11 cellular contexts compared by ENCODE assay signal in the genomic region with DNA sequence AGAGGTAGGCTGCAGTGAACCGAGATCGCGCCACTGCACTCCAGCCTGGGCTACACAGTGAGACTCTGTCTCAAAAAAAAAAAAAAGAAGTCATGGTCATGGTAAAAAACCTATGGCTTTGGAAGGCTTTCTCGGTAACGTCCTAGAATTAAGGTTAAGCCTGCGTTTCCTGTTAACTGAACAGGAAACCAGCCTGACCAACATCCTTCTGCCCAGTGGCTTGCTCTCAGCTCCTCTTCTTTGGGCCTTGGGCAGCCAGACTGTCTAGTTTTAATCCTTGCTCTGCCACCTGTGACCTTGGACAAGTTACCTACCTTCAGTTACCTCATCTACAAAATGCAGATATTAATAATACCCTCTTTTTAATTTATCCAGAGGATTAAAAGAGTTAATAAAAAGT. TPM values are rescaled to one million over a fixed set of nuclear protein-coding genes. Genes with fewer than 3 reads are reported as not detected.
DNase-seq lines count a peak whose midpoint lies in the region; ATAC-seq and TF ChIP-seq lines count a peak whose summit lies in the region.
"Not testable (repeated sequence)": the region's sequence is repeated elsewhere in the genome, so short reads cannot be mapped to it uniquely, and the experiment has no call there.
"Had no signal": no experiment of that assay in that cellular context is flagged by ENCODE, and none has a peak within 500 bp of the region (broad histone marks: within the 10 kb centered on the region; RNA-seq: fewer than 3 reads in every experiment).

No MANE protein-coding gene starts in this region.

- H3K4me3 ChIP-seq in HL-60 (replicated peaks; ENCODE audit: insufficient read depth, low read length) (peak overlapping the region; percentile 23; the same call in 1 of the 2 replicates), Loucy (ENCODE audit: low read length, poor library complexity, severe bottlenecking) (peak overlapping the region; percentile 63)
- H3K4me3 ChIP-seq in thyroid gland (replicated peaks in 1 of 3) = not testable (repeated sequence)

- H3K79me2 ChIP-seq in Loucy (ENCODE audit: insufficient read depth, low read length) = not testable (repeated sequence)

- not testable (repeated sequence) for H3K4me1 ChIP-seq in Loucy (ENCODE audit: insufficient read depth, low read length, poor library complexity, severe bottlenecking); thyroid gland

- not testable (repeated sequence) for H3K27me3 Mint-ChIP-seq in WTC11 (ENCODE audit: low read depth); natural killer cell (ENCODE audit: low read depth in 2 of 2)

- H4K20me1 ChIP-seq in Loucy (ENCODE audit: insufficient read depth, low read length, poor library complexity, severe bottlenecking) = not testable (repeated sequence)

- H3F3A ChIP-seq in Loucy (ENCODE audit: low read depth) = not testable (repeated sequence)

- not testable (repeated sequence) for H3K27ac ChIP-seq in HL-60 (replicated peaks)
- peak overlapping the region; percentile 24 to 79 (median 59) for H3K27ac ChIP-seq in thyroid gland

- not testable (repeated sequence) for H3K36me3 ChIP-seq in Loucy (ENCODE audit: insufficient read depth, low read length); thyroid gland

- CTCF ChIA-PET in WTC11 (lab: Charles Lee) = not testable (repeated sequence)

- H3K36me3 Mint-ChIP-seq in WTC11, natural killer cell: not testable (repeated sequence)

- not testable (repeated sequence) for ATAC-seq in WTC11, left ventricle myocardium superior, natural killer cell

- not testable (repeated sequence) for H3K27ac Mint-ChIP-seq in WTC11, natural killer cell

- 42 to 57% methylated on average over 6 of the region's 6 CpGs for WGBS in thyroid gland, 2 donors

- not testable (repeated sequence) for TF ChIP-seq POLR2A in thyroid gland (IDR thresholded peaks at IDR 0.05)

- H3K27me3 ChIP-seq in HL-60 (ENCODE audit: insufficient read depth, poor library complexity, severe bottlenecking); Loucy (ENCODE audit: insufficient read depth, low read length, poor library complexity, severe bottlenecking); thyroid gland: not testable (repeated sequence)

- not testable (repeated sequence) for H3K4me1 Mint-ChIP-seq in WTC11, natural killer cell

- DNase-seq in HL-60 (ENCODE audit: low read depth in 1 of 2, low spot score in 1 of 2) (peak in 1 of 2 experiments; percentile 67), WTC11 (ENCODE audit: low spot score) (peak; percentile 2), left ventricle myocardium superior (peak; percentile 9), thyroid gland (peak in 1 of 2 donors; percentile 6)
- not testable (repeated sequence) for DNase-seq in natural killer cell

- H2AFZ ChIP-seq in Loucy (ENCODE audit: low read length) = not testable (repeated sequence)

- POLR2A ChIA-PET in WTC11 (lab: Charles Lee) = not testable (repeated sequence)

- H3K4me3 Mint-ChIP-seq in WTC11 = not testable (repeated sequence)
- peak overlapping the region; percentile 28 for H3K4me3 Mint-ChIP-seq in natural killer cell

- H3K9me2 ChIP-seq in Loucy (replicated peaks; ENCODE audit: low read depth, low read length) = not testable (repeated sequence)

- not testable (repeated sequence) for H3K4me2 ChIP-seq in Loucy (ENCODE audit: low read depth, low read length, poor library complexity, severe bottlenecking)

- peak overlapping the region; percentile 67 for H3K9ac ChIP-seq in Loucy (ENCODE audit: low read depth, low read length, poor library complexity, severe bottlenecking)

- H3K9me3 Mint-ChIP-seq in WTC11, natural killer cell: not testable (repeated sequence)

- not testable (repeated sequence) for TF ChIP-seq CTCF in HL-60 (IDR thresholded peaks at IDR 0.05; ENCODE audit: insufficient read depth, low read length); Loucy (conservative IDR thresholded peaks at IDR 0.05; ENCODE audit: low read length); WTC11 (IDR thresholded peaks at IDR 0.05); natural killer cell (IDR thresholded peaks at IDR 0.05); thyroid gland (IDR thresholded peaks at IDR 0.05)

- intact Hi-C loops in left ventricle myocardium superior (cut with micrococcal nuclease); natural killer cell (cut with micrococcal nuclease); thyroid gland (cut with DNase I): not testable (repeated sequence)

- H3K9me3 ChIP-seq in Loucy (ENCODE audit: insufficient read depth, low read depth, low read length); thyroid gland: not testable (repeated sequence)

RNA-seq across cellular contexts. Expression of a gene that starts 6.7 kb away (rescaled TPM):
- total RNA-seq in WTC11 (2021) (0.23 to 0.50 TPM (median 0.50 TPM) in 3 replicates), left ventricle myocardium superior (5.2 TPM), natural killer cell (100 to 1,000 TPM in 1 of 3 donors, 10 to 100 TPM in 2; 40.0 to 126 (median 42.7) TPM), thyroid gland (10 to 100 TPM; 11.8 to 25.0 (median 23.4) TPM)
- total RNA-seq: Caco-2, H7 had no signal

RNA-seq across cellular contexts. Expression of a gene that starts 27.4 kb away (rescaled TPM):
- 6.2 to 8.7 TPM (median 8.2 TPM) in 3 replicates for total RNA-seq in WTC11 (2021)
- 1.3 TPM for total RNA-seq in left ventricle myocardium superior
- total RNA-seq in natural killer cell = 10 to 100 TPM; 11.7 to 32.5 (median 18.3) TPM
- 10 to 100 TPM in 3 of 4 donors, 1 to 10 TPM in 1; 4.8 to 36.0 (median 23.4) TPM for total RNA-seq in thyroid gland
- total RNA-seq: A172; A673; Caco-2; CD8-positive, alpha-beta T cell had no signal
